ENCODE assay signal across 19 cellular contexts in the genomic region with DNA sequence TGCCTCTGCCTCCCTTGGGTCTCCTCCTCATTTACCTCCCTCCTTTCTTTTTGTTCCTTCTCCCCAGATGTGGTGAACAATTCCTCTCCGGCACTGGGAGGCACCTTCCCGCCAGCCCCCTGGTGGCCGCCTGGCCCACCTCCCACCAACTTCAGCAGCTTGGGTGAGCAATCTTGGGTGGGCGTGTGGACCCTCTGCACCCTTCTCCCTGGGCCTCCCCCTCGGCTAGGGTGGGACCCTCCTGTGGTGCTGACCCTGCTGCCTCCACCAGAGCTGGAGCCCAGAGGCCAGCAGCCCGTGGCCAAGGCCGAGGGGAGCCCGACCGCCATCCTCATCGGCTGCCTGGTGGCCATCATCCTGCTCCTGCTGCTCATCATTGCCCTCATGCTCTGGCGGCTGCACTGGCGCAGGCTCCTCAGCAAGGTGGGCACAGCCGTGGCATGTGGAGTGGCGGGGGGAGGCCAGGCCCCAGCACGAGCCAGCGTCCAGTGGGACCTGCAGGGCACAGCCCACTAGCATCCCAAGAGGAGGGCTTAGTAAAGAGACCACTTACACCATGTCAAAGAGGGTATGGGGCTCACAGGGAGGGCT. TPM values are rescaled to one million over a fixed set of nuclear protein-coding genes. Genes with fewer than 3 reads are reported as not detected.
DNase-seq lines count a peak whose midpoint lies in the region; ATAC-seq and TF ChIP-seq lines count a peak whose summit lies in the region.
"Had no signal": no experiment of that assay in that cellular context is flagged by ENCODE, and none has a peak within 500 bp of the region (broad histone marks: within the 10 kb centered on the region; RNA-seq: fewer than 3 reads in every experiment).

No MANE protein-coding gene starts in this region.

- POLR2A ChIA-PET in activated CD4-positive, alpha-beta T cell treated with anti-CD3 and anti-CD28 coated beads, Interleukin-2, amount 10 ng/mL, durations not matched to agents 7 days and 5 days (lab: Charles Lee): no interaction called here

- peak overlapping the region; percentile 1 for H3K27ac Mint-ChIP-seq in activated CD4-positive, alpha-beta T cell treated with anti-CD3 and anti-CD28 coated beads, Interleukin-2, amount 10 ng/mL, durations not matched to agents 7 days and 5 days
- no peak overlapping the region for H3K27ac Mint-ChIP-seq in activated CD4-positive, alpha-beta T cell treated with anti-CD3 and anti-CD28 coated beads, Interleukin-2, amount 10 ng/mL, durations not matched to agents 24 days and 14 days
- H3K27ac Mint-ChIP-seq in type B pancreatic cell: peak overlapping the region; percentile 34

- intact Hi-C loops in activated CD4-positive, alpha-beta T cell treated with anti-CD3 and anti-CD28 coated beads, Interleukin-2, amount 10 ng/mL, durations not matched to agents 24 days and 14 days (cut with micrococcal nuclease): no loop called here

- in situ Hi-C loops in astrocyte of the spinal cord (cut with HindIII; ENCODE audit: low sequenced_read_pairs): no loop called here

- no peaks in the 10 kb centered on the region for H3K4me1 Mint-ChIP-seq in activated CD4-positive, alpha-beta T cell treated with anti-CD3 and anti-CD28 coated beads, Interleukin-2, amount 10 ng/mL, durations not matched to agents 7 days and 5 days
- peaks cover 2% of the 10 kb centered on the region for H3K4me1 Mint-ChIP-seq in activated CD4-positive, alpha-beta T cell treated with anti-CD3 and anti-CD28 coated beads, Interleukin-2, amount 10 ng/mL, durations not matched to agents 24 days and 14 days
- H3K4me1 Mint-ChIP-seq in type B pancreatic cell (ENCODE audit: unreplicated experiment): peaks cover 20% of the 10 kb centered on the region

- H3K4me3 ChIP-seq in astrocyte of the spinal cord (ENCODE audit: low read depth, low read length): no peak overlapping the region
- H3K4me3 ChIP-seq: A549, ascending aorta, tibial artery had no signal

- no peaks in the 10 kb centered on the region for H3K9me3 Mint-ChIP-seq in activated CD4-positive, alpha-beta T cell treated with anti-CD3 and anti-CD28 coated beads, Interleukin-2, amount 10 ng/mL, durations not matched to agents 7 days and 5 days
- no peaks in the 10 kb centered on the region for H3K9me3 Mint-ChIP-seq in activated CD4-positive, alpha-beta T cell treated with anti-CD3 and anti-CD28 coated beads, Interleukin-2, amount 10 ng/mL, durations not matched to agents 24 days and 14 days
- H3K9me3 Mint-ChIP-seq in type B pancreatic cell: no peaks in the 10 kb centered on the region

- no peaks in the 10 kb centered on the region for H3K27me3 ChIP-seq in layer of hippocampus (ENCODE audit: control insufficient read depth, insufficient read depth, low read length)
- H3K27me3 ChIP-seq: ascending aorta, tibial artery had no signal

- TF ChIP-seq CTCF in astrocyte of the spinal cord (IDR thresholded peaks at IDR 0.05; ENCODE audit: low read depth, low read length) (peak; percentile 28), type B pancreatic cell (conservative IDR thresholded peaks at IDR 0.05) (peak; percentile 61)

- no peaks in the 10 kb centered on the region for H3K27me3 Mint-ChIP-seq in activated CD4-positive, alpha-beta T cell treated with anti-CD3 and anti-CD28 coated beads, Interleukin-2, amount 10 ng/mL, durations not matched to agents 7 days and 5 days
- no peaks in the 10 kb centered on the region for H3K27me3 Mint-ChIP-seq in activated CD4-positive, alpha-beta T cell treated with anti-CD3 and anti-CD28 coated beads, Interleukin-2, amount 10 ng/mL, durations not matched to agents 24 days and 14 days
- H3K27me3 Mint-ChIP-seq in type B pancreatic cell: no peaks in the 10 kb centered on the region

- H3K36me3 Mint-ChIP-seq in activated CD4-positive, alpha-beta T cell treated with anti-CD3 and anti-CD28 coated beads, Interleukin-2, amount 10 ng/mL, durations not matched to agents 7 days and 5 days (ENCODE audit: low read depth): no peaks in the 10 kb centered on the region
- H3K36me3 Mint-ChIP-seq in activated CD4-positive, alpha-beta T cell treated with anti-CD3 and anti-CD28 coated beads, Interleukin-2, amount 10 ng/mL, durations not matched to agents 24 days and 14 days (ENCODE audit: low read depth): peaks cover 10% of the 10 kb centered on the region
- peaks cover 25% of the 10 kb centered on the region for H3K36me3 Mint-ChIP-seq in type B pancreatic cell

- peak overlapping the region; percentile 33 for H3K27ac ChIP-seq in layer of hippocampus (ENCODE audit: low read depth, low read length)
- H3K27ac ChIP-seq: A549, ascending aorta, parathyroid adenoma, tibial artery had no signal

- ATAC-seq in GM19395 (IDR thresholded peaks at IDR 0.05; ENCODE audit: unreplicated experiment): no peak

- DNase-seq in activated CD4-positive, alpha-beta T cell treated with anti-CD3 and anti-CD28 coated beads, Interleukin-2, amount 10 ng/mL, durations not matched to agents 7 days and 5 days: no peak
- DNase-seq in activated CD4-positive, alpha-beta T cell treated with anti-CD3 and anti-CD28 coated beads, Interleukin-2, amount 10 ng/mL, durations not matched to agents 24 days and 14 days: no peak
- DNase-seq in astrocyte of the spinal cord (ENCODE audit: low read depth, low spot score): no peak
- no peak for DNase-seq in type B pancreatic cell (ENCODE audit: extremely low spot score, unreplicated experiment)
- no peak for DNase-seq in superior temporal gyrus (ENCODE audit: extremely low spot score)
- DNase-seq in A172 (ENCODE audit: low spot score): no peak
- DNase-seq: activated effector memory CD4-positive, alpha-beta T cell treated with Interleukin-2 at 50 U/mL for 16 hours; COR-L47; NCI-H1417; NCI-H226; tibial artery had no signal

- CTCF ChIA-PET in activated CD4-positive, alpha-beta T cell treated with anti-CD3 and anti-CD28 coated beads, Interleukin-2, amount 10 ng/mL, durations not matched to agents 7 days and 5 days (lab: Charles Lee): no interaction called here

- H3K4me3 Mint-ChIP-seq in activated CD4-positive, alpha-beta T cell treated with anti-CD3 and anti-CD28 coated beads, Interleukin-2, amount 10 ng/mL, durations not matched to agents 7 days and 5 days: no peak overlapping the region
- no peak overlapping the region for H3K4me3 Mint-ChIP-seq in activated CD4-positive, alpha-beta T cell treated with anti-CD3 and anti-CD28 coated beads, Interleukin-2, amount 10 ng/mL, durations not matched to agents 24 days and 14 days
- no peak overlapping the region for H3K4me3 Mint-ChIP-seq in type B pancreatic cell

RNA-seq across cellular contexts. Expression of gene DDR1, which starts 8.8 kb away (rescaled TPM):
- total RNA-seq in activated CD4-positive, alpha-beta T cell treated with anti-CD3 and anti-CD28 coated beads, Interleukin-2, amount 10 ng/mL, durations not matched to agents 7 days and 5 days: 1 to 10 TPM; 4.5 to 5.6 TPM
- 18.8 and 22.9 TPM in 2 replicates for total RNA-seq in activated CD4-positive, alpha-beta T cell treated with anti-CD3 and anti-CD28 coated beads, Interleukin-2, amount 10 ng/mL, durations not matched to agents 24 days and 14 days
- 197 and 315 TPM in 2 replicates for total RNA-seq in type B pancreatic cell (ENCODE audit: low replicate concordance)
- total RNA-seq in A172 (2014; rRNA removed; shearing (Covaris generic)): 39.0 and 50.9 TPM in 2 replicates

RNA-seq across cellular contexts. Expression of gene GTF2H4, which starts 14.9 kb away (rescaled TPM):
- 10 to 100 TPM; 28.5 to 34.1 TPM for total RNA-seq in activated CD4-positive, alpha-beta T cell treated with anti-CD3 and anti-CD28 coated beads, Interleukin-2, amount 10 ng/mL, durations not matched to agents 7 days and 5 days
- total RNA-seq in activated CD4-positive, alpha-beta T cell treated with anti-CD3 and anti-CD28 coated beads, Interleukin-2, amount 10 ng/mL, durations not matched to agents 24 days and 14 days: 58.7 and 60.3 TPM in 2 replicates
- 40.8 and 78.7 TPM in 2 replicates for total RNA-seq in type B pancreatic cell (ENCODE audit: low replicate concordance)
- 8.9 and 24.9 TPM in 2 replicates for total RNA-seq in A172 (2014; rRNA removed; shearing (Covaris generic))

RNA-seq across cellular contexts. Expression of gene VARS2, which starts 20.9 kb away (rescaled TPM):
- 10 to 100 TPM; 34.3 to 40.2 TPM for total RNA-seq in activated CD4-positive, alpha-beta T cell treated with anti-CD3 and anti-CD28 coated beads, Interleukin-2, amount 10 ng/mL, durations not matched to agents 7 days and 5 days
- total RNA-seq in activated CD4-positive, alpha-beta T cell treated with anti-CD3 and anti-CD28 coated beads, Interleukin-2, amount 10 ng/mL, durations not matched to agents 24 days and 14 days: 74.8 and 84.2 TPM in 2 replicates
- total RNA-seq in type B pancreatic cell (ENCODE audit: low replicate concordance): 43.8 and 79.4 TPM in 2 replicates
- total RNA-seq in A172 (2014; rRNA removed; shearing (Covaris generic)): 25.2 and 28.2 TPM in 2 replicates

RNA-seq across cellular contexts. Expression of gene SFTA2, which starts 38.9 kb away (rescaled TPM):
- total RNA-seq in activated CD4-positive, alpha-beta T cell treated with anti-CD3 and anti-CD28 coated beads, Interleukin-2, amount 10 ng/mL, durations not matched to agents 7 days and 5 days: not detected
- not detected in 2 replicates for total RNA-seq in activated CD4-positive, alpha-beta T cell treated with anti-CD3 and anti-CD28 coated beads, Interleukin-2, amount 10 ng/mL, durations not matched to agents 24 days and 14 days
- total RNA-seq in type B pancreatic cell (ENCODE audit: low replicate concordance): 2.7 and 3.6 TPM in 2 replicates
- total RNA-seq in A172 (2014; rRNA removed; shearing (Covaris generic)): not detected in 2 replicates
- total RNA-seq: activated CD8-positive, alpha-beta memory T cell treated with anti-CD3 and anti-CD28 coated beads for 36 hours; ascending aorta; mononuclear cell; SK-MEL-5 had no signal

RNA-seq across cellular contexts. Expression of gene MUCL3, which starts 47.7 kb away (rescaled TPM):
- not detected for total RNA-seq in activated CD4-positive, alpha-beta T cell treated with anti-CD3 and anti-CD28 coated beads, Interleukin-2, amount 10 ng/mL, durations not matched to agents 7 days and 5 days
- total RNA-seq in activated CD4-positive, alpha-beta T cell treated with anti-CD3 and anti-CD28 coated beads, Interleukin-2, amount 10 ng/mL, durations not matched to agents 24 days and 14 days: not detected in 2 replicates
- total RNA-seq in type B pancreatic cell (ENCODE audit: low replicate concordance): 0.31 and 3.5 TPM in 2 replicates
- total RNA-seq in A172 (2014; rRNA removed; shearing (Covaris generic)): 0.43 TPM in 1 of 2 replicates, not detected in the other
- total RNA-seq: activated CD8-positive, alpha-beta memory T cell treated with anti-CD3 and anti-CD28 coated beads for 36 hours; ascending aorta; mononuclear cell; SK-MEL-5 had no signal
